In the genomic region with DNA sequence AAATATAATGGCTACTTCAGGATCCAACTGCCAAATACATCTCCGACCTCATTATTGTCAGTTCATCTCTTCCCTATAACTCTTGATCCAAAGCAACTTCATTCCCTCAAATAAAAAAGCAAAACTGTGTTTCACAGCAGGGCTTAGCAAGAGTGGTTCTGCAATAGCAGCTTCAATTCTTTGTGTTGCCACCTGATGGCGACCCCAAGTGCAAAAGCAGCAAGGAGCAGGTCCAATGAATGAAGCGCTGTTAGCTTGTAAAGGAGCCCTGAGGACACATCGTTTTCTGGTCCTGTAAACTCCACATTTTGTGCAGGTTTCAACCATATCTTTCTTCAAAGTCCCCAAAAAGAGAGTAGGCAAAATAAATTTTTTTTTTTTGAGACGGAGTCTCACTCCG, we compare ENCODE assay signal across 9 cellular contexts. TPM values are rescaled to one million over a fixed set of nuclear protein-coding genes. Genes with fewer than 3 reads are reported as not detected.
DNase-seq lines count a peak whose midpoint lies in the region; ATAC-seq and TF ChIP-seq lines count a peak whose summit lies in the region.
"Had no signal": no experiment of that assay in that cellular context is flagged by ENCODE, and none has a peak within 500 bp of the region (broad histone marks: within the 10 kb centered on the region; RNA-seq: fewer than 3 reads in every experiment).

No MANE protein-coding gene starts in this region.

- TF ChIP-seq CTCF in lower leg skin (IDR thresholded peaks at IDR 0.05): no peak

- peak; percentile 25 for DNase-seq in Daoy (ENCODE audit: low read depth)
- peak; percentile 20 for DNase-seq in HuH-7.5 (ENCODE audit: low spot score)
- DNase-seq in islet precursor cell: peak; percentile 66
- no peak for DNase-seq in lower leg skin (ENCODE audit: low spot score in 2 of 2)
- no peak for DNase-seq in stimulated activated CD4-positive, alpha-beta T cell treated with anti-CD3 and anti-CD28 coated beads, Interleukin-4, amount 100 ng/mL, for 24 hours
- no peak for DNase-seq in superior temporal gyrus (ENCODE audit: extremely low spot score)

- no peak for TF ChIP-seq POLR2A in lower leg skin (IDR thresholded peaks at IDR 0.05)

- 67 to 75% methylated on average over 6 of the region's 6 CpGs for WGBS in lower leg skin, 2 donors

- H3K4me3 ChIP-seq in lower leg skin (ENCODE audit: low read depth, poor library complexity, severe bottlenecking): no peak overlapping the region
- H3K4me3 ChIP-seq: thoracic aorta had no signal

- ATAC-seq in SK-N-SH treated with all-trans-retinoic acid at 6 μM for 48 hours: peak; percentile 71; the same call in 2 of the 3 replicates
- ATAC-seq in GM19395 (IDR thresholded peaks at IDR 0.05; ENCODE audit: unreplicated experiment): no peak

- intact Hi-C loops in lower leg skin (cut with DNase I; ENCODE audit: low total_unique reads): loop anchor here (10.0 kb wide), 2 partner anchors 365 to 1585 kb away; a partner anchor contains a TSS

TF ChIP-seq in SK-N-SH treated with all-trans-retinoic acid at 6 μM for 48 hours, 23 proteins besides CTCF, POLR2A, EP300 and RAD21:
- TF ChIP-seq, protein P1, sequence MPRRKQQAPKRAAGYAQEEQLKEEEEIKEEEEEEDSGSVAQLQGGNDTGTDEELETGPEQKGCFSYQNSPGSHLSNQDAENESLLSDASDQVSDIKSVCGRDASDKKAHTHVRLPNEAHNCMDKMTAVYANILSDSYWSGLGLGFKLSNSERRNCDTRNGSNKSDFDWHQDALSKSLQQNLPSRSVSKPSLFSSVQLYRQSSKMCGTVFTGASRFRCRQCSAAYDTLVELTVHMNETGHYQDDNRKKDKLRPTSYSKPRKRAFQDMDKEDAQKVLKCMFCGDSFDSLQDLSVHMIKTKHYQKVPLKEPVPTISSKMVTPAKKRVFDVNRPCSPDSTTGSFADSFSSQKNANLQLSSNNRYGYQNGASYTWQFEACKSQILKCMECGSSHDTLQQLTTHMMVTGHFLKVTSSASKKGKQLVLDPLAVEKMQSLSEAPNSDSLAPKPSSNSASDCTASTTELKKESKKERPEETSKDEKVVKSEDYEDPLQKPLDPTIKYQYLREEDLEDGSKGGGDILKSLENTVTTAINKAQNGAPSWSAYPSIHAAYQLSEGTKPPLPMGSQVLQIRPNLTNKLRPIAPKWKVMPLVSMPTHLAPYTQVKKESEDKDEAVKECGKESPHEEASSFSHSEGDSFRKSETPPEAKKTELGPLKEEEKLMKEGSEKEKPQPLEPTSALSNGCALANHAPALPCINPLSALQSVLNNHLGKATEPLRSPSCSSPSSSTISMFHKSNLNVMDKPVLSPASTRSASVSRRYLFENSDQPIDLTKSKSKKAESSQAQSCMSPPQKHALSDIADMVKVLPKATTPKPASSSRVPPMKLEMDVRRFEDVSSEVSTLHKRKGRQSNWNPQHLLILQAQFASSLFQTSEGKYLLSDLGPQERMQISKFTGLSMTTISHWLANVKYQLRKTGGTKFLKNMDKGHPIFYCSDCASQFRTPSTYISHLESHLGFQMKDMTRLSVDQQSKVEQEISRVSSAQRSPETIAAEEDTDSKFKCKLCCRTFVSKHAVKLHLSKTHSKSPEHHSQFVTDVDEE (CRISPR knock-in tag; IDR thresholded peaks at IDR 0.05): no peak
- no peak for TF ChIP-seq ZNF70 (CRISPR knock-in tag; IDR thresholded peaks at IDR 0.05)

RNA-seq across cellular contexts. Expression of a gene that starts 19.6 kb away (rescaled TPM):
- 20.1 and 23.3 TPM in 2 replicates for total RNA-seq in Daoy (2014; rRNA removed; shearing (Covaris generic))
- 1 to 10 TPM in 3 of 4 donors, under 1 TPM in 1; 0.80 to 4.1 (median 2.5) TPM for total RNA-seq in lower leg skin

RNA-seq across cellular contexts. Expression of a gene that starts 19.7 kb away (rescaled TPM):
- 15.5 and 16.5 TPM in 2 replicates for total RNA-seq in Daoy (2014; rRNA removed; shearing (Covaris generic))
- total RNA-seq in lower leg skin: 1 to 10 TPM; 5.3 to 8.0 (median 6.2) TPM

Comparison
In these comparisons a context has a peak if more than half of its experiments do, and no peak if none do; other contexts are left out.
1. DNase-seq: peak in Daoy (single experiment), HuH-7.5 (single experiment) and islet precursor cell (single experiment); none in lower leg skin (0 of 2), stimulated activated CD4-positive, alpha-beta T cell treated with anti-CD3 and anti-CD28 coated beads, Interleukin-4, amount 100 ng/mL, for 24 hours (single experiment) and superior temporal gyrus (single experiment).